In the genomic region with DNA sequence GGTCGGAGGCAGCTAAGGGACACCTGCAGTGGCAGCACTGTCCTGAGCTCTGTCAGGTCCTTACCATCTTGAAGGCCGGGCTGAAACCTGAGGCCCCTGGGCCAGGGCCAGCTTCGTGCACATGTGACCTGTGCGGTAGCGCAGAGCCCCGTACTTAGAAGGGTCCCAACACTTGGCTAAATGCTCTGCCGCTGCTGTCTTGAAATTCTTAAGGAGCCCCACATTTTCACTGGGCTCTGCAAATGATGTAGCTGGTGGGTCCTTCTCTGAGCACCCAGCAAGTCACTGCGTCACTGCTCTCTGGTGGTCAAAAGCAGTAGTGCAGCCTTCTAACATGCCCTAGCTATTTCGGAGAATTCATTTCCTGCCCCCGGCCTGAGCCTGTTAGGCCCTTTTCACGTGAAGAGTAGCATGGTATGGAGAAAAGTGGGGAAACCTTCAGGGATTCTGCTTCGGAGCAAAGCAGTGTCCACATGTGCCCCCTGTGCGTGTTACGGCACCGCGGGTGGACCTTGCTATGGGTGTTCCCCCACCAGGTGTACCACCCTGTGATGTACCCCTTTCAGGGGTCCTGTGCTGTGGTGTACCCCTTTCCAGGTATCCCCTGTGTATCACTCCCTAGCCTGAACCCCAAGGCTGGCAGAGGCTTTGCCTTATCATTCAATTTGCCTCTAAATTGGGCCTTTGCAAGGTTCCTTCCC, we compare ENCODE assay signal across 8 cellular contexts.
A peak's percentile ranks its signal among the peaks of the same experiment; 100 is the strongest.
DNase-seq lines count a peak whose midpoint lies in the region; TF ChIP-seq lines count a peak whose summit lies in the region.

No MANE protein-coding gene starts in this region.

- H3K79me2 ChIP-seq in PC-9 (ENCODE audit: low read depth), result no peaks in the 10 kb centered on the region

- H3K4me1 Mint-ChIP-seq in neural crest cell, result peaks cover 9% of the 10 kb centered on the region

- BruUV-seq in PC-9 (replicated peaks; lab: Mats Ljungman, UMichigan), result no TSS peak

- H3K9me3 ChIP-seq in PC-9 (ENCODE audit: insufficient read depth, low read depth), result no peaks in the 10 kb centered on the region

- POLR2A ChIA-PET in PC-9 (lab: Charles Lee; ENCODE audit: unreplicated experiment), result no interaction called here

- H4K20me1 ChIP-seq in PC-9 (ENCODE audit: insufficient read depth), result no peaks in the 10 kb centered on the region

- H3K9me3 Mint-ChIP-seq in neural crest cell, result no peaks in the 10 kb centered on the region

- intact Hi-C loops in PC-9 (cut with micrococcal nuclease; ENCODE audit: unreplicated experiment), result loop anchor here (1.0 to 5.0 kb wide), 4 partner anchors 82 to 411 kb away; no protein-coding TSS in a partner anchor

- TF ChIP-seq CTCF in PC-9 (conservative IDR thresholded peaks at IDR 0.05), result peak; percentile 95
- peak; percentile 93 for TF ChIP-seq CTCF in fibroblast of the aortic adventitia (IDR thresholded peaks at IDR 0.05; ENCODE audit: insufficient read depth, low read length)
- TF ChIP-seq CTCF in neural crest cell (conservative IDR thresholded peaks at IDR 0.05), result peak; percentile 89

- peaks cover 44% of the 10 kb centered on the region for H3K27me3 Mint-ChIP-seq in neural crest cell (ENCODE audit: low read depth)

- CTCF ChIA-PET in PC-9 (lab: Charles Lee), result interaction anchor here (0.6 to 4.2 kb wide), 9 partner anchors 10 to 338 kb away, joined by 3 to 68 read pairs (median 5); partner anchors contain the start of genes NRG4 and TMEM266

- peaks cover 13% of the 10 kb centered on the region; the same call in 1 of the 2 replicates for H3K27me3 ChIP-seq in PC-9 (ENCODE audit: insufficient read depth, low read depth)

- no peaks in the 10 kb centered on the region for H3K36me3 Mint-ChIP-seq in neural crest cell (ENCODE audit: low read depth)

- H3K9me2 ChIP-seq in PC-9 (ENCODE audit: insufficient read depth), result no peaks in the 10 kb centered on the region

- H3K4me3 Mint-ChIP-seq in neural crest cell, result no peak overlapping the region

- H3K27ac ChIP-seq in PC-9, result no peak overlapping the region

- H3K4me1 ChIP-seq in PC-9 (replicated peaks; ENCODE audit: insufficient read depth), result no peaks in the 10 kb centered on the region

- no peaks in the 10 kb centered on the region for H3F3A ChIP-seq in PC-9 (ENCODE audit: insufficient read depth, low read depth)

- H3K27ac Mint-ChIP-seq in neural crest cell (ENCODE audit: unreplicated experiment), result no peak overlapping the region

- DNase-seq in NCI-H446 (lab: John Stamatoyannopoulos, UW) (peak; percentile 27 to 73), NCI-H446 treated with DMSO at 0.1 percent for 48 hours (lab: John Stamatoyannopoulos, UW) (no peak), HS-27A (ENCODE audit: low read depth) (peak; percentile 59), PC-9 (peak; percentile 47 to 69), fibroblast of the aortic adventitia (ENCODE audit: low read depth) (peak; percentile 79), neural crest cell (ENCODE audit: low read depth, low spot score) (peak; percentile 87), stromal cell of bone marrow (ENCODE audit: low read depth) (peak; percentile 42)
- peak; percentile 85 to 86 for DNase-seq in activated T-cell treated with anti-CD3 and anti-CD28 coated beads, Interleukin-2, amount 50 U/mL, for 48 hours

- H3K4me3 ChIP-seq in PC-9 (no peak overlapping the region), fibroblast of the aortic adventitia (ENCODE audit: low read depth, low read length) (no peak overlapping the region)

- no peak overlapping the region for H2AFZ ChIP-seq in PC-9

- H3K36me3 ChIP-seq in PC-9 (ENCODE audit: low read depth), result no peaks in the 10 kb centered on the region

- no peak overlapping the region for H3K4me2 ChIP-seq in PC-9
